ENCODE assay signal across 10 cellular contexts in genomic region chr7:155553871-155554270, GRCh38. TPM values are rescaled to one million over a fixed set of nuclear protein-coding genes. Genes with fewer than 3 reads are reported as not detected.
"Had no signal": no experiment of that assay in that cellular context is flagged by ENCODE, and none has a peak within 500 bp of the region (broad histone marks: within the 10 kb centered on the region; RNA-seq: fewer than 3 reads in every experiment).

No MANE protein-coding gene starts in this region.

- H2AFZ ChIP-seq: GM23338 had no signal

- H3K4me2 ChIP-seq: GM23338 had no signal

- H3K4me3 ChIP-seq: GM23338, K562 had no signal

- ATAC-seq: GM23338, K562 had no signal

- H3K27ac ChIP-seq: HL-60 had no signal

- FAIRE-seq: H1, H54 had no signal

- DNase-seq: H9, HCEC 1CT, HFFc6, IMR-90 had no signal

RNA-seq across cellular contexts. Expression of gene CNPY1, which starts 7.5 kb away (rescaled TPM):
- total RNA-seq: GM23338, H1, H9, HFFc6, HT1080, IMR-90, K562 had no signal
- polyA plus RNA-seq: GM23338, H1, IMR-90, K562 had no signal
